ENCODE assay signal across 23 cellular contexts in the genomic region with DNA sequence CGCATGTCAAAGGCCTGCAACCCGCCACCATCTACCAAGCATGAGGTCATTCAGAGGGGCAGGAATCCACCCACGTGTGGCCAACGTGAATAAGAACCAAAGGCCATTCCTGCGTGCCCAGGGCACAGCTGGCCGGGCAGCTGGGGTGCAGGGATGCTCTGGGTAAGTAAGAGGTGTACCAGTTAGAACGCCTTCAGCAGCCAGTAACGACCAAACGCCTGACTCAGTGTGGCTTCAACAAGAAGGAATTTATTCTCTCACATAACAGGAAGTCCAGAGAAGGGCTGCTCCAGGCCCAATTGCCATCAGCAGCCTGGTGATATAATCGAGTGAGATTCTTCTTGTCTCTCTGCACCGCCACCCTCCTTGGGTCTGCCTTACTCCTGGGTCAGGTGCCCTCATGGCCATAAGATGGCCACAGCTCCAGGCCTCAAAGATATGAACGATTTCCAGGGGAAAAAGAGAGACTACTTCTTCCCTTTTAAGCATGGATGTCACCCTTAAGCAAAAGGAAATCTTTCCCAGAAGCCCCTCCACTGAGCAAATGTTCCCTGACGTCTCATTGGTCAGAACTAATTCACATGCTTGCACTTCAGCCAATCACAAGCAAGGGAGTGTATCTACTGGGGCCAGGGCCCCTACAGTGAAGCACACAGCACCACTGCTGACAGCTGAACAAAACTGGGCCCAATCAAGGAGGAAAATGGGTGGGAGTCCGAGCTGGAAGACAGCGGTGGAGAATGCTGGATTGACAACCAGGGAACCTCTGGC. TPM values are rescaled to one million over a fixed set of nuclear protein-coding genes. Genes with fewer than 3 reads are reported as not detected.
DNase-seq lines count a peak whose midpoint lies in the region; ATAC-seq and TF ChIP-seq lines count a peak whose summit lies in the region.
"Had no signal": no experiment of that assay in that cellular context is flagged by ENCODE, and none has a peak within 500 bp of the region (broad histone marks: within the 10 kb centered on the region; RNA-seq: fewer than 3 reads in every experiment).

No MANE protein-coding gene starts in this region.

- intact Hi-C loops in IMR-90 (cut with micrococcal nuclease), result no loop called here

- no peak overlapping the region for H2AFZ ChIP-seq in IMR-90 (replicated peaks; ENCODE audit: low read length, poor library complexity)

- H3K36me3 ChIP-seq in IMR-90 (ENCODE audit: control insufficient read depth, insufficient read depth, low read length), result no peaks in the 10 kb centered on the region
- H3K36me3 ChIP-seq in brain microvascular endothelial cell (replicated peaks), result no peaks in the 10 kb centered on the region
- no peaks in the 10 kb centered on the region for H3K36me3 ChIP-seq in liver (ENCODE audit: control insufficient read depth in 4 of 4, insufficient read depth in 3 of 4, low read depth in 1 of 4, low read length in 3 of 4)

- no peaks in the 10 kb centered on the region for H3K9me3 ChIP-seq in IMR-90 (ENCODE audit: control insufficient read depth, insufficient read depth, low read length)
- H3K9me3 ChIP-seq in liver (ENCODE audit: control insufficient read depth in 4 of 4, low read length in 3 of 4), result no peaks in the 10 kb centered on the region

- no TSS peak for BruUV-seq in IMR-90 (replicated peaks; lab: Mats Ljungman, UMichigan)

- no peak overlapping the region for H2BK120ac ChIP-seq in IMR-90 (ENCODE audit: low read depth, low read length)

- 100% methylated on average over 1 of the region's 15 CpGs; no CpG with 5 or more reads in 1 of the 2 experiments for WGBS in IMR-90 (ENCODE audit: extremely low coverage in 2 of 2, insufficient read length in 1 of 2), 2 experiments
- WGBS in liver, result 71% methylated on average over 15 of the region's 15 CpGs

- H4K20me1 ChIP-seq in IMR-90 (ENCODE audit: insufficient read depth, low read length), result peaks cover 31% of the 10 kb centered on the region; the same call in 1 of the 2 replicates

- in situ Hi-C loops in IMR-90 (cut with MboI; ENCODE audit: low sequenced_read_pairs), result no loop called here
- in situ Hi-C loops in brain microvascular endothelial cell (cut with HindIII; ENCODE audit: low pct_ligation_motif_present, low sequenced_read_pairs), result no loop called here

- dilution Hi-C loops in IMR-90 (cut with HindIII; ENCODE audit: low sequenced_read_pairs, unreplicated experiment), result no loop called here

- no peak overlapping the region for H3K18ac ChIP-seq in IMR-90 (ENCODE audit: low read depth, low read length)

- no peak overlapping the region for H3K23ac ChIP-seq in IMR-90 (ENCODE audit: low read depth, low read length)

- CTCF ChIA-PET in IMR-90 (lab: Yijun Ruan, JAX), result no interaction called here

- no peak overlapping the region for H3K4me3 ChIP-seq in IMR-90 (ENCODE audit: insufficient read depth, low read depth, low read length)
- H3K4me3 ChIP-seq in brain microvascular endothelial cell (ENCODE audit: low read depth, low read length), result no peak overlapping the region
- no peak overlapping the region for H3K4me3 ChIP-seq in liver (ENCODE audit: low read depth in 1 of 3, low read length in 3 of 3)

- H3K9ac ChIP-seq in IMR-90 (ENCODE audit: low read depth, low read length), result no peak overlapping the region
- no peak overlapping the region for H3K9ac ChIP-seq in liver (ENCODE audit: low read depth in 1 of 2, low read length in 2 of 2)

- TF ChIP-seq RAD21 in IMR-90 (IDR thresholded peaks at IDR 0.05; ENCODE audit: low read length) (no peak), liver (IDR thresholded peaks at IDR 0.05) (no peak)

- no peak overlapping the region for H2BK5ac ChIP-seq in IMR-90 (ENCODE audit: low read depth, low read length, poor library complexity, severe bottlenecking)

- no peak overlapping the region for H2AK9ac ChIP-seq in IMR-90 (replicated peaks; ENCODE audit: low read depth, low read length, poor library complexity)

- no peak overlapping the region; the same call in 1 of the 2 replicates for H2BK20ac ChIP-seq in IMR-90 (ENCODE audit: low read depth, low read length)

- peaks cover 2% of the 10 kb centered on the region; the same call in 1 of the 2 replicates for H3K4me1 ChIP-seq in IMR-90 (ENCODE audit: control insufficient read depth, insufficient read depth, low read length)
- H3K4me1 ChIP-seq in liver (ENCODE audit: control insufficient read depth in 4 of 4, insufficient read depth in 4 of 4, low read length in 3 of 4), result peaks cover 40 to 72% (median 59%) of the 10 kb centered on the region in 4 donors

- H4K5ac ChIP-seq in IMR-90 (ENCODE audit: low read depth, low read length), result no peak overlapping the region

- no peak overlapping the region for H4K8ac ChIP-seq in IMR-90 (ENCODE audit: low read depth in 2 of 2, low read length in 2 of 2)

- H3K79me1 ChIP-seq in IMR-90 (ENCODE audit: low read depth in 1 of 2, low read length in 2 of 2), result peaks cover 38 to 78% of the 10 kb centered on the region in 2 experiments

- H3K4ac ChIP-seq in IMR-90 (ENCODE audit: low read depth, low read length), result no peak overlapping the region

- H3K4me2 ChIP-seq in IMR-90 (ENCODE audit: low read depth, low read length), result no peak overlapping the region

- no peak overlapping the region for H3K27ac ChIP-seq in IMR-90 (ENCODE audit: insufficient read depth, low read length)
- H3K27ac ChIP-seq in brain microvascular endothelial cell, result no peak overlapping the region
- peak overlapping the region; percentile 68 to 76 for H3K27ac ChIP-seq in liver (ENCODE audit: low read depth in 1 of 2, low read length in 2 of 2)

- no peak overlapping the region for H4K91ac ChIP-seq in IMR-90 (ENCODE audit: insufficient read depth, low read depth, low read length)

- no peak overlapping the region for H3K14ac ChIP-seq in IMR-90 (replicated peaks; ENCODE audit: low read depth, low read length)

- peaks cover 8% of the 10 kb centered on the region for H3K9me1 ChIP-seq in IMR-90 (ENCODE audit: insufficient read depth, low read length)

- no peak overlapping the region for H3K56ac ChIP-seq in IMR-90 (ENCODE audit: extremely low read depth, insufficient read depth, low read length)

- ATAC-seq in IMR-90 (ENCODE audit: low read depth), result peak; percentile 36
- ATAC-seq in HG02759 (IDR thresholded peaks at IDR 0.05; ENCODE audit: unreplicated experiment), result no peak
- ATAC-seq: activated T-cell treated with anti-CD3 and anti-CD28 coated beads, Interleukin-2, amount 50 U/mL, for 4 hours; T-cell had no signal

- H3K27me3 ChIP-seq in IMR-90 (ENCODE audit: control insufficient read depth, insufficient read depth, low read length) (no peaks in the 10 kb centered on the region), brain microvascular endothelial cell (replicated peaks) (no peaks in the 10 kb centered on the region), liver (ENCODE audit: control insufficient read depth in 4 of 4, insufficient read depth in 4 of 4, low read length in 3 of 4) (no peaks in the 10 kb centered on the region)

- POLR2A ChIA-PET in IMR-90 (lab: Charles Lee; ENCODE audit: unreplicated experiment), result no interaction called here

- no peak for TF ChIP-seq POLR2A in IMR-90 (IDR thresholded peaks at IDR 0.05; ENCODE audit: low read depth, low read length)

- peak; percentile 24 for DNase-seq in AG08395 (ENCODE audit: low spot score)
- DNase-seq in IMR-90, result peak; percentile 25
- DNase-seq in brain microvascular endothelial cell, result peak; percentile 34
- no peak for DNase-seq in NCI-H748 treated with DMSO at 0.1 percent for 48 hours (lab: John Stamatoyannopoulos, UW)
- DNase-seq in NOMO-1 treated with dmso at 0.1 percent for 144 hours (lab: John Stamatoyannopoulos, UW; ENCODE audit: unreplicated experiment), result no peak
- DNase-seq in ecto neural progenitor cell (ENCODE audit: low spot score), result no peak
- DNase-seq: activated CD4-positive, alpha-beta memory T cell treated with anti-CD3 and anti-CD28 coated beads, Interleukin-2, amount 10 ng/mL, durations not matched to agents 7 days and 5 days; activated naive CD4-positive, alpha-beta T cell treated with anti-CD3 and anti-CD28 coated beads, Interleukin-2, amount 10 ng/mL, durations not matched to agents 7 days and 5 days; activated T-cell treated with anti-CD3 and anti-CD28 coated beads, Interleukin-2, amount 50 U/mL, for 4 hours; aorta; CD4-positive, CD25-positive, alpha-beta regulatory T cell; cerebellar nuclear complex; KG1; kidney glomerular epithelial cell; midbrain; NCI-H1092 treated with DMSO at 0.1 percent for 48 hours; NCI-H524; Right ventricle myocardium superior; stimulated activated CD4-positive, alpha-beta T cell treated with anti-CD3 and anti-CD28 coated beads, Interleukin-12 subunit alpha, Interleukin-12 subunit beta, amount 100 ng/mL, for 4 hours; stimulated activated CD8-positive, alpha-beta memory T cell treated with anti-CD3 and anti-CD28 coated beads, Interleukin-4, amount 100 ng/mL, for 48 hours; T-cell had no signal

- H2BK15ac ChIP-seq in IMR-90 (ENCODE audit: low read depth, low read length), result no peak overlapping the region

- no peak for TF ChIP-seq CTCF in IMR-90 (conservative IDR thresholded peaks at IDR 0.05; ENCODE audit: low read depth, low read length)
- no peak for TF ChIP-seq CTCF in brain microvascular endothelial cell (IDR thresholded peaks at IDR 0.05; ENCODE audit: low read depth, low read length, missing control alignments)
- no peak for TF ChIP-seq CTCF in liver (IDR thresholded peaks at IDR 0.05; ENCODE audit: low read depth, low read length, missing input control)

- H2AK5ac ChIP-seq in IMR-90 (ENCODE audit: low read depth, low read length), result no peak overlapping the region

TF ChIP-seq in IMR-90, 13 proteins besides CTCF, POLR2A, EP300 and RAD21:
- no peak for TF ChIP-seq SMC3 (IDR thresholded peaks at IDR 0.05; ENCODE audit: low read depth, low read length)
- TF ChIP-seq MAZ (IDR thresholded peaks at IDR 0.05; ENCODE audit: borderline replicate concordance, low read depth, low read length), result no peak
- no peak for TF ChIP-seq CHD1 (IDR thresholded peaks at IDR 0.05; ENCODE audit: low read depth, low read length)
- TF ChIP-seq MXI1 (IDR thresholded peaks at IDR 0.05; ENCODE audit: borderline replicate concordance, low read depth, low read length), result no peak

TF ChIP-seq in liver, 16 proteins besides CTCF, POLR2A, EP300 and RAD21:
- TF ChIP-seq HNF4A (conservative IDR thresholded peaks at IDR 0.05), result peak; percentile 24 to 49
- TF ChIP-seq RXRA (IDR thresholded peaks at IDR 0.05), result peak in 1 of 2 donors; percentile 46
- no peak for TF ChIP-seq FOXA2 (IDR thresholded peaks at IDR 0.05)
TF ChIP-seq in liver: peak in this region for 2.

RNA-seq across cellular contexts. Expression of a gene that starts 7.3 kb away (rescaled TPM):
- total RNA-seq in IMR-90 (2012; rRNA removed) (16.1 and 18.1 TPM in 2 replicates), liver (10 to 100 TPM in 1 of 2 donors, 1 to 10 TPM in 1; 9.1 to 31.0 TPM)
- polyA plus RNA-seq in IMR-90 (2012; rRNA removed) (35.3 and 42.6 TPM in 2 replicates), liver (10 to 100 TPM in 1 of 2 donors, 1 to 10 TPM in 1; 9.5 to 15.4 TPM)
- 26.9 and 28.3 TPM in 2 replicates for polyA plus RNA-seq in IMR-90 (2012; cell fraction: cytosol; rRNA removed)
- polyA plus RNA-seq in IMR-90 (2012; cell fraction: nucleus; rRNA removed; ENCODE audit: low replicate concordance), result 30.5 and 31.5 TPM in 2 replicates

Comparison
In these comparisons a context has a peak if more than half of its experiments do, and no peak if none do; other contexts are left out.
1. DNase-seq: peak in AG08395 (single experiment), IMR-90 (single experiment) and brain microvascular endothelial cell (single experiment); none in NCI-H748 treated with DMSO at 0.1 percent for 48 hours (single experiment), NOMO-1 treated with dmso at 0.1 percent for 144 hours (single experiment) and ecto neural progenitor cell (single experiment).
2. H3K27ac ChIP-seq: peak in liver (2 of 2); none in IMR-90 (single experiment) and brain microvascular endothelial cell (single experiment).